Comparison of ENCODE assay signal across 7 cellular contexts in the genomic region with DNA sequence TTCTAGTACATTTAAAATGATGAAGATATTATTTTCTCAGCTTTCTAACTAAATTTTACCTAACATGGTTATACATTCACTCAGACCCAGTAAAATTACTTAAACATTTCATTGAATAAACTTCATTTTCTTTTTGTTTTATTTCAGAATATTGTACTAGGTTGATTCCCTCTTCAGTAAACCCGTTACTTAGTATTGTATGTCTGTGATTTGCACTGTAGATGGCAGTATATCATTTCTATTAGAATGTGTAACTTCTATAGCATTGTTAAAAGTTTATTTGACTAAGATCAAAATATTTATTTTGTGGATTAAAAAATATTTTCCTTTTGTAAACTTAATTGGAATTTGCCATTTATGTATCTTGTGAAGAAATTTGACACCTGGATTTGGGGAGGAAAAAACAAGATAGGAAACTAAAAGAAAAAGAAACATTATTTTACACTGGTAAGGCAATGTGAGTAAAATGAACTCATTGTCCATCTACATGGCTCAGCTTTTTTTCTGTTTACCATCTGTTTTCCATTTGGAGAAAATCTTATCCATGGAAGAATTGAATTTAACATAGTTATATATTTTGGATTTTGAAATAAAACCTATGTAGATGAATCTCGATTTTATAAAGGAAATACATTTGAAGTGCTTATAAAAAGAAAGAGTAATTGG.
DNase-seq lines count a peak whose midpoint lies in the region; ATAC-seq and TF ChIP-seq lines count a peak whose summit lies in the region.
"Not testable (repeated sequence)": the region's sequence is repeated elsewhere in the genome, so short reads cannot be mapped to it uniquely, and the experiment has no call there.

No MANE protein-coding gene starts in this region.

- not testable (repeated sequence) for H3K27me3 ChIP-seq in adrenal gland; mesenchymal stem cell (ENCODE audit: control insufficient read depth in 1 of 2, insufficient read depth in 1 of 2, low read length in 2 of 2)

- H2BK15ac ChIP-seq in mesenchymal stem cell (ENCODE audit: low read depth, poor library complexity, severe bottlenecking) = not testable (repeated sequence)

- TF ChIP-seq POLR2A in adrenal gland (IDR thresholded peaks at IDR 0.05) = not testable (repeated sequence)

- not testable (repeated sequence) for H3K4me1 ChIP-seq in adrenal gland (replicated peaks in 1 of 2); mesenchymal stem cell (ENCODE audit: control insufficient read depth, insufficient read depth, low read depth, low read length)

- not testable (repeated sequence) for H3K18ac ChIP-seq in mesenchymal stem cell (ENCODE audit: low read depth in 1 of 2, low read length in 2 of 2)

- H3K9ac ChIP-seq in mesenchymal stem cell (ENCODE audit: low read length) = not testable (repeated sequence)

- H3K14ac ChIP-seq in mesenchymal stem cell (ENCODE audit: low read length in 2 of 2) = not testable (repeated sequence)

- H2BK5ac ChIP-seq in mesenchymal stem cell (ENCODE audit: low read depth, low read length, poor library complexity, severe bottlenecking) = not testable (repeated sequence)

- WGBS in adrenal gland, 4 donors = 38 to 44% (median 42%) methylated on average over 2 of the region's 2 CpGs
- 86% methylated on average over 1 of the region's 2 CpGs for WGBS in mesenchymal stem cell

- not testable (repeated sequence) for H3K9me3 ChIP-seq in adrenal gland (replicated peaks in 1 of 3); mesenchymal stem cell (ENCODE audit: control insufficient read depth, low read length)

- H2AK5ac ChIP-seq in mesenchymal stem cell (ENCODE audit: low read length, severe bottlenecking) = not testable (repeated sequence)

- TF ChIP-seq CTCF in adrenal gland (IDR thresholded peaks at IDR 0.05) = peak in 5 of 6 experiments; percentile 22 to 44 (median 36)

- DNase-seq in ELR (ENCODE audit: low read depth) (peak; percentile 52), HT1080 (ENCODE audit: low read depth) (peak; percentile 1), NCI-H526 treated with DMSO at 0.1 percent for 48 hours (lab: John Stamatoyannopoulos, UW) (peak; percentile 0), fibroblast of peridontal ligament (ENCODE audit: extremely low read depth) (peak; percentile 76), mesenchymal stem cell (peak; percentile 36)
- not testable (repeated sequence) for DNase-seq in adrenal gland

- not testable (repeated sequence) for H2AFZ ChIP-seq in mesenchymal stem cell (ENCODE audit: low read depth, low read length)

- not testable (repeated sequence) for H3K23ac ChIP-seq in mesenchymal stem cell (ENCODE audit: low read length in 2 of 2)

- peak; percentile 55 for ATAC-seq in GM21737 (IDR thresholded peaks at IDR 0.05; ENCODE audit: unreplicated experiment)

- H2BK12ac ChIP-seq in mesenchymal stem cell (ENCODE audit: low read length in 2 of 2) = not testable (repeated sequence)

- not testable (repeated sequence) for H4K8ac ChIP-seq in mesenchymal stem cell (ENCODE audit: low read length)

- H3K4me3 ChIP-seq in adrenal gland; mesenchymal stem cell (ENCODE audit: insufficient read depth in 1 of 2, low read depth in 1 of 2, low read length in 2 of 2): not testable (repeated sequence)

- intact Hi-C loops in adrenal gland (cut with DNase I) = not testable (repeated sequence)

- not testable (repeated sequence) for H3K4ac ChIP-seq in mesenchymal stem cell (ENCODE audit: low read depth in 1 of 2, low read length in 2 of 2)

- not testable (repeated sequence) for H3K36me3 ChIP-seq in adrenal gland (replicated peaks in 1 of 2); mesenchymal stem cell (ENCODE audit: control insufficient read depth in 1 of 2, insufficient read depth in 2 of 2, low read depth in 1 of 2, low read length in 2 of 2)

- not testable (repeated sequence) for H4K91ac ChIP-seq in mesenchymal stem cell (ENCODE audit: low read length)

- not testable (repeated sequence) for H3K27ac ChIP-seq in adrenal gland; mesenchymal stem cell (ENCODE audit: low read length, poor library complexity, severe bottlenecking)

- not testable (repeated sequence) for H3K4me2 ChIP-seq in mesenchymal stem cell (ENCODE audit: low read length, poor library complexity, severe bottlenecking)

- not testable (repeated sequence) for H2BK120ac ChIP-seq in mesenchymal stem cell (ENCODE audit: low read depth, low read length)

- not testable (repeated sequence) for H3K79me1 ChIP-seq in mesenchymal stem cell (replicated peaks; ENCODE audit: low read length, poor library complexity, severe bottlenecking)
